ENCODE assay signal across 13 cellular contexts in genomic region chr18:64380117-64380516, GRCh38.
DNase-seq lines count a peak whose midpoint lies in the region; ATAC-seq and TF ChIP-seq lines count a peak whose summit lies in the region.
"Had no signal": no experiment of that assay in that cellular context is flagged by ENCODE, and none has a peak within 500 bp of the region (broad histone marks: within the 10 kb centered on the region; RNA-seq: fewer than 3 reads in every experiment).

No MANE protein-coding gene starts in this region.

- in situ Hi-C loops in GM13976 (cut with MboI; ENCODE audit: low sequenced_read_pairs, unreplicated experiment) = no loop called here

- no peaks in the 10 kb centered on the region for H3K27me3 ChIP-seq in right atrium auricular region

- ATAC-seq in GM19455 (IDR thresholded peaks at IDR 0.05; ENCODE audit: unreplicated experiment) (peak; percentile 87), HG02852 (IDR thresholded peaks at IDR 0.05; ENCODE audit: unreplicated experiment) (peak; percentile 99), HG03469 (IDR thresholded peaks at IDR 0.05; ENCODE audit: unreplicated experiment) (peak; percentile 99)
- ATAC-seq in activated CD4-positive, CD25-positive, alpha-beta regulatory T cell treated with anti-CD3 and anti-CD28 coated beads, Interleukin-2, amount 50 U/mL, for 24 hours = no peak

- H3K9me3 ChIP-seq in right atrium auricular region = peaks cover 0 to 1% of the 10 kb centered on the region in 2 donors

- TF ChIP-seq CTCF in GM13976 (IDR thresholded peaks at IDR 0.05; ENCODE audit: borderline replicate concordance, control extremely low read depth, extremely low read depth, insufficient read depth, missing control alignments) (no peak), right atrium auricular region (IDR thresholded peaks at IDR 0.05) (no peak)

- H3K4me3 ChIP-seq in right atrium auricular region = no peak overlapping the region
- H3K4me3 ChIP-seq: GM23248 had no signal

- H3K27ac ChIP-seq in right atrium auricular region = no peak overlapping the region
- H3K27ac ChIP-seq: GM23248 had no signal

- H3K36me3 ChIP-seq in right atrium auricular region = no peaks in the 10 kb centered on the region

- DNase-seq in GM13976 (ENCODE audit: low spot score) (peak; percentile 43), SIG-M5 treated with dmso at 0.1 percent for 504 hours (lab: John Stamatoyannopoulos, UW; ENCODE audit: unreplicated experiment) (no peak), NCI-H1930 (lab: John Stamatoyannopoulos, UW) (no peak), right atrium auricular region (ENCODE audit: low spot score) (no peak)
- DNase-seq: activated effector memory CD4-positive, alpha-beta T cell treated with anti-CD3 and anti-CD28 coated beads, Interleukin-2, amount 50 U/mL, for 16 hours; GM23248; NCI-H226; nephron progenitor cell; stimulated activated CD8-positive, alpha-beta memory T cell treated with anti-CD3 and anti-CD28 coated beads, Interleukin-4, amount 100 ng/mL, for 48 hours had no signal

- no peaks in the 10 kb centered on the region for H3K4me1 ChIP-seq in right atrium auricular region

Comparison
In these comparisons a context has a peak if more than half of its experiments do, and no peak if none do; other contexts are left out.
1. ATAC-seq: peak in GM19455 (single experiment), HG02852 (single experiment) and HG03469 (single experiment); none in activated CD4-positive, CD25-positive, alpha-beta regulatory T cell treated with anti-CD3 and anti-CD28 coated beads, Interleukin-2, amount 50 U/mL, for 24 hours (0 of 2).